Comparison of ENCODE assay signal across 13 cellular contexts in the genomic region with DNA sequence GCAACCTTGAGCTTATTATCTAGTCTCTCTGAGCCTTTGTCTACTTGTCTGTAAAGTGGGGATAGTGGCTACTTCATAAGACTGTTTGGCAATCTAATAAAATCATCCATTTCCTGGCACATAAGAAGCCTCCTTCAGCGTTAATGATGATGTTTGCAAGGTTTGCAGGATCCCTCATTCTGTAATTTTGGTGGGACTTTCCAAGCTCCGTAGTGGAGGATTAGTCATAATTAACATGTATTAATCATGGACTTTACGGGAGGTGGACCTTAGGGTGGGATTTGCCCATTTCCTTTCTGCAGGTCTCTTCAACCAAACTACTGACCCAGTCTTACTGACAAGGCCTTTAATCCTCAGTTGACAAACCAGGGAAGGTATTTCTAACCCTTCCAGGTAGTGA.
"Had no signal": no experiment of that assay in that cellular context is flagged by ENCODE, and none has a peak within 500 bp of the region (broad histone marks: within the 10 kb centered on the region; RNA-seq: fewer than 3 reads in every experiment).

No MANE protein-coding gene starts in this region.

- H3K27me3 ChIP-seq: right atrium auricular region, thyroid gland, uterus had no signal

- ATAC-seq: activated CD8-positive, alpha-beta T cell treated with anti-CD3 and anti-CD28 coated beads, Interleukin-2, amount 10 ng/mL, durations not matched to agents 7 days and 5 days; activated T-cell treated with anti-CD3 and anti-CD28 coated beads, Interleukin-2, amount 50 U/mL, for 4 hours had no signal

- H3K4me3 ChIP-seq: lung, right atrium auricular region, thyroid gland, uterus had no signal

- H3K9me3 ChIP-seq: right atrium auricular region, thyroid gland, uterus had no signal

- H3K4me1 ChIP-seq: right atrium auricular region, thyroid gland, uterus had no signal

- DNase-seq: activated CD4-positive, alpha-beta T cell treated with anti-CD3 and anti-CD28 coated beads, Interleukin-2, amount 10 ng/mL, durations not matched to agents 7 days and 5 days; activated CD8-positive, alpha-beta memory T cell treated with anti-CD3 and anti-CD28 coated beads, Interleukin-2, amount 50 U/mL, for 4 hours; activated CD8-positive, alpha-beta T cell treated with anti-CD3 and anti-CD28 coated beads, Interleukin-2, amount 10 ng/mL, durations not matched to agents 7 days and 5 days; activated naive CD4-positive, alpha-beta T cell treated with anti-CD3 and anti-CD28 coated beads, Interleukin-2, amount 10 ng/mL, durations not matched to agents 7 days and 5 days; activated T-cell treated with anti-CD3 and anti-CD28 coated beads, Interleukin-2, amount 50 U/mL, for 4 hours; effector memory CD4-positive, alpha-beta T cell; naive B cell; stimulated activated CD4-positive, alpha-beta T cell treated with anti-CD3 and anti-CD28 coated beads, Interleukin-2, amount 100 ng/mL, for 24 hours; stimulated activated naive CD4-positive, alpha-beta T cell treated with Interleukin-2 at 50 U/mL for 16 hours; thyroid gland; uterus had no signal

- H3K36me3 ChIP-seq: right atrium auricular region, thyroid gland, uterus had no signal

- H3K27ac ChIP-seq: right atrium auricular region, thyroid gland, uterus had no signal
